11 cellular contexts compared by ENCODE assay signal in genomic region chr11:75035911-75036536, GRCh38. TPM values are rescaled to one million over a fixed set of nuclear protein-coding genes. Genes with fewer than 3 reads are reported as not detected.
A peak's percentile ranks its signal among the peaks of the same experiment; 100 is the strongest.
DNase-seq lines count a peak whose midpoint lies in the region; ATAC-seq and TF ChIP-seq lines count a peak whose summit lies in the region.
"Had no signal": no experiment of that assay in that cellular context is flagged by ENCODE, and none has a peak within 500 bp of the region (broad histone marks: within the 10 kb centered on the region; RNA-seq: fewer than 3 reads in every experiment).

No MANE protein-coding gene starts in this region.

- H3K4me3 Mint-ChIP-seq in GM23338: no peak overlapping the region

- ATAC-seq in GM23338 (peak; percentile 29), HG03196 (IDR thresholded peaks at IDR 0.05; ENCODE audit: unreplicated experiment) (no peak), GM21723 (IDR thresholded peaks at IDR 0.05; ENCODE audit: unreplicated experiment) (no peak)

- H3K4me1 Mint-ChIP-seq in GM23338: peaks cover 3% of the 10 kb centered on the region; the same call in 1 of the 3 replicates

- H2AFZ ChIP-seq in GM23338 (no peak overlapping the region), mammary epithelial cell (ENCODE audit: low read depth, low read length) (no peak overlapping the region), trophoblast cell (ENCODE audit: insufficient read depth, low read length, poor library complexity) (no peak overlapping the region)

- peak overlapping the region; percentile 34 for H2BK12ac ChIP-seq in trophoblast cell (ENCODE audit: low read length)

- H3F3A ChIP-seq in GM23338 (replicated peaks; ENCODE audit: low read depth): no peaks in the 10 kb centered on the region

- H3K4me2 ChIP-seq in GM23338 (no peak overlapping the region), mammary epithelial cell (ENCODE audit: insufficient read depth, low read depth, low read length) (no peak overlapping the region), trophoblast cell (ENCODE audit: low read length) (no peak overlapping the region)

- in situ Hi-C loops in mammary epithelial cell (cut with MboI; ENCODE audit: low sequenced_read_pairs in 2 of 2): loop anchor here in 1 of 2 donors (10.0 kb wide), 1 partner anchor 111 kb away; no protein-coding TSS in a partner anchor

- H3K9me3 Mint-ChIP-seq in GM23338: peaks cover 15% of the 10 kb centered on the region

- no peak overlapping the region for H3K4me3 ChIP-seq in GM23338
- no peak overlapping the region for H3K4me3 ChIP-seq in mammary epithelial cell (replicated peaks in 1 of 3; ENCODE audit: insufficient read depth in 1 of 3, low read depth in 2 of 3, low read length in 3 of 3)
- H3K4me3 ChIP-seq in trophoblast cell (ENCODE audit: low read depth, low read length): no peak overlapping the region
- H3K4me3 ChIP-seq: tibial artery had no signal

- no peak overlapping the region for H3K14ac ChIP-seq in trophoblast cell (ENCODE audit: low read length)

- no peak overlapping the region for H3K27ac Mint-ChIP-seq in GM23338

- DNase-seq in GM23338 (ENCODE audit: low spot score): no peak
- DNase-seq in NCI-H2107 treated with DMSO at 0.1 percent for 48 hours (lab: John Stamatoyannopoulos, UW; ENCODE audit: unreplicated experiment): peak; percentile 9
- DNase-seq in mammary epithelial cell: peak; percentile 61
- DNase-seq in trophoblast cell: peak; percentile 94 to 99
- no peak for DNase-seq in NOMO-1 treated with DMSO at 0.1 percent for 48 hours (lab: John Stamatoyannopoulos, UW; ENCODE audit: unreplicated experiment)
- DNase-seq: NCI-H1694 treated with DMSO at 0.1 percent for 48 hours; nucleus accumbens; stimulated activated CD4-positive, alpha-beta T cell treated with anti-CD3 and anti-CD28 coated beads, Interleukin-4, amount 100 ng/mL, for 1 hour; tibial artery had no signal

- no peak overlapping the region for H2AK5ac ChIP-seq in trophoblast cell (ENCODE audit: low read length)

- TF ChIP-seq CTCF in GM23338 (conservative IDR thresholded peaks at IDR 0.05; ENCODE audit: low read depth in 2 of 2): no peak
- TF ChIP-seq CTCF in mammary epithelial cell (conservative IDR thresholded peaks at IDR 0.05 in 1 of 2, IDR thresholded peaks at IDR 0.05 in 1 of 2; ENCODE audit: extremely low read depth in 1 of 2, insufficient read depth in 1 of 2, low read depth in 1 of 2, low read length in 2 of 2): no peak

- peak overlapping the region; percentile 24 for H4K12ac ChIP-seq in trophoblast cell (ENCODE audit: low read depth, low read length)

- H3K36me3 ChIP-seq in GM23338 (ENCODE audit: insufficient read depth) (no peaks in the 10 kb centered on the region), mammary epithelial cell (ENCODE audit: insufficient read depth, low read length) (no peaks in the 10 kb centered on the region), trophoblast cell (ENCODE audit: control insufficient read depth in 1 of 2, insufficient read depth in 2 of 2, low read length in 2 of 2) (no peaks in the 10 kb centered on the region)
- H3K36me3 ChIP-seq: tibial artery had no signal

- H4K91ac ChIP-seq in trophoblast cell (ENCODE audit: low read depth, low read length): peak overlapping the region; percentile 72

- WGBS in mammary epithelial cell (ENCODE audit: low coverage, missing lambda C conversion rate): 89% methylated on average over 3 of the region's 3 CpGs
- WGBS in trophoblast cell (ENCODE audit: extremely low coverage, insufficient coverage, insufficient read length): no CpG with 5 or more reads among the region's 3 CpGs

- H3K9ac ChIP-seq in mammary epithelial cell (ENCODE audit: insufficient read depth, low read length) (no peak overlapping the region), trophoblast cell (ENCODE audit: low read length) (no peak overlapping the region)

- dilution Hi-C loops in mammary epithelial cell (cut with HindIII; ENCODE audit: low sequenced_read_pairs): no loop called here

- no peaks in the 10 kb centered on the region; the same call in 1 of the 2 replicates for H3K4me1 ChIP-seq in GM23338 (ENCODE audit: insufficient read depth)
- peaks cover 5% of the 10 kb centered on the region for H3K4me1 ChIP-seq in mammary epithelial cell (ENCODE audit: insufficient read depth, low read length)
- peaks cover 23% of the 10 kb centered on the region in 2 experiments for H3K4me1 ChIP-seq in trophoblast cell (ENCODE audit: control insufficient read depth in 1 of 2, insufficient read depth in 2 of 2, low read length in 2 of 2)
- H3K4me1 ChIP-seq: tibial artery had no signal

- H3K27me3 ChIP-seq in GM23338 (ENCODE audit: insufficient read depth): no peaks in the 10 kb centered on the region
- H3K27me3 ChIP-seq in mammary epithelial cell (ENCODE audit: insufficient read depth, low read length): peaks cover 2% of the 10 kb centered on the region
- no peaks in the 10 kb centered on the region for H3K27me3 ChIP-seq in trophoblast cell (ENCODE audit: insufficient read depth, low read length)
- H3K27me3 ChIP-seq: tibial artery had no signal

- peak overlapping the region; percentile 52 for H3K18ac ChIP-seq in trophoblast cell (ENCODE audit: low read length)

- no peaks in the 10 kb centered on the region for H3K79me2 ChIP-seq in GM23338 (replicated peaks; ENCODE audit: insufficient read depth)
- H3K79me2 ChIP-seq in mammary epithelial cell (ENCODE audit: insufficient read depth, low read length): no peaks in the 10 kb centered on the region
- H3K79me2 ChIP-seq in trophoblast cell (ENCODE audit: control insufficient read depth, insufficient read depth, low read length, poor library complexity): no peaks in the 10 kb centered on the region

- CTCF ChIA-PET in mammary epithelial cell (lab: Charles Lee; ENCODE audit: low non-redundant PET): no interaction called here

- peaks cover 6% of the 10 kb centered on the region; the same call in 2 of the 3 replicates for H3K36me3 Mint-ChIP-seq in GM23338 (ENCODE audit: low read depth)

- H4K20me1 ChIP-seq in GM23338 (replicated peaks; ENCODE audit: insufficient read depth): no peaks in the 10 kb centered on the region
- H4K20me1 ChIP-seq in mammary epithelial cell (ENCODE audit: insufficient read depth, low read length): no peaks in the 10 kb centered on the region

- H4K8ac ChIP-seq in trophoblast cell (ENCODE audit: low read depth, low read length): peak overlapping the region; percentile 24

- no peak overlapping the region for H2BK5ac ChIP-seq in trophoblast cell (ENCODE audit: low read depth, low read length, poor library complexity)

- H3K27ac ChIP-seq in GM23338 (ENCODE audit: low read depth) (no peak overlapping the region), mammary epithelial cell (ENCODE audit: insufficient read depth, low read depth, low read length) (no peak overlapping the region), trophoblast cell (ENCODE audit: low read depth, low read length) (peak overlapping the region; percentile 54)
- H3K27ac ChIP-seq: tibial artery had no signal

- H3K27me3 Mint-ChIP-seq in GM23338 (ENCODE audit: insufficient read depth, low read depth, poor library complexity): peaks cover 6% of the 10 kb centered on the region

- H2BK120ac ChIP-seq in trophoblast cell (ENCODE audit: insufficient read depth, low read length, poor library complexity): peak overlapping the region; percentile 30

- H3K9me2 ChIP-seq in GM23338 (ENCODE audit: insufficient read depth): no peaks in the 10 kb centered on the region

- no peak overlapping the region for H3K4ac ChIP-seq in trophoblast cell (ENCODE audit: low read depth, low read length)

- BruUV-seq in mammary epithelial cell (replicated peaks; lab: Mats Ljungman, UMichigan): no TSS peak

- H3K79me1 ChIP-seq in trophoblast cell (ENCODE audit: low read length): peaks cover 23% of the 10 kb centered on the region

- intact Hi-C loops in mammary epithelial cell (cut with micrococcal nuclease): loop anchor here (10.0 kb wide), 1 partner anchor 311 kb away; no protein-coding TSS in a partner anchor

- H3K9me3 ChIP-seq in mammary epithelial cell (replicated peaks; ENCODE audit: insufficient read depth, low read length) (no peaks in the 10 kb centered on the region), trophoblast cell (ENCODE audit: insufficient read depth, low read depth, low read length) (no peaks in the 10 kb centered on the region)
- H3K9me3 ChIP-seq: tibial artery had no signal

- H3K23ac ChIP-seq in trophoblast cell (ENCODE audit: low read length): no peak overlapping the region

TF ChIP-seq in GM23338, 12 proteins besides CTCF, POLR2A, EP300 and RAD21 (continues in another document):
- TF ChIP-seq JUNB (IDR thresholded peaks at IDR 0.05; ENCODE audit: unreplicated experiment): no peak
- TF ChIP-seq ZNF114 (CRISPR knock-in tag; IDR thresholded peaks at IDR 0.05): no peak
- no peak for TF ChIP-seq EZH2phosphoT487 (IDR thresholded peaks at IDR 0.05; ENCODE audit: unreplicated experiment)
- no peak for TF ChIP-seq NANOG (IDR thresholded peaks at IDR 0.05; ENCODE audit: borderline replicate concordance)
- TF ChIP-seq REST (IDR thresholded peaks at IDR 0.05; ENCODE audit: unreplicated experiment): no peak

RNA-seq across cellular contexts. Expression of gene NEU3, which starts 47.3 kb away (rescaled TPM):
- 23.4 and 25.9 TPM in 2 replicates for total RNA-seq in GM23338 (2014; rRNA removed; shearing (Covaris generic))
- polyA plus RNA-seq in GM23338 (2016; fragmentation: Nextera tagmentation; extraction: Ambion mirVana) (2.8 TPM in 2 replicates), mammary epithelial cell (9.3 TPM)
- total RNA-seq in mammary epithelial cell: 10 to 100 TPM; 17.3 to 21.8 TPM
- 10.0 TPM for polyA minus RNA-seq in mammary epithelial cell
- 6.7 and 7.2 TPM in 2 replicates for polyA plus RNA-seq in trophoblast cell (2013)

Comparison
In these comparisons a context has a peak if more than half of its experiments do, and no peak if none do; other contexts are left out.
1. DNase-seq: peak in NCI-H2107 treated with DMSO at 0.1 percent for 48 hours (single experiment), mammary epithelial cell (single experiment) and trophoblast cell (2 of 2); none in GM23338 (single experiment) and NOMO-1 treated with DMSO at 0.1 percent for 48 hours (single experiment).